In genomic region chr11:77204792-77205466, GRCh38 we compare ENCODE assay signal across 22 cellular contexts.
"Had no signal": no experiment of that assay in that cellular context is flagged by ENCODE, and none has a peak within 500 bp of the region (broad histone marks: within the 10 kb centered on the region; RNA-seq: fewer than 3 reads in every experiment).

No MANE protein-coding gene starts in this region.

- H3K9me3 Mint-ChIP-seq: activated naive CD4-positive, alpha-beta T cell treated with anti-CD3 and anti-CD28 coated beads, Interleukin-2, amount 10 ng/mL, durations not matched to agents 7 days and 5 days; activated naive CD8-positive, alpha-beta T cell treated with anti-CD3 and anti-CD28 coated beads, Interleukin-2, amount 10 ng/mL, durations not matched to agents 7 days and 5 days; endodermal cell; naive thymus-derived CD4-positive, alpha-beta T cell; neural progenitor cell; stimulated activated memory B cell treated with anti-CD40 and anti-IgM and Interleukin-4, amounts not matched to agents 10 μg/mL and 1 μg/mL and 100 μg/mL, for 72 hours had no signal

- H3K4me1 ChIP-seq: heart left ventricle, neural progenitor cell, right lobe of liver, stomach, upper lobe of right lung had no signal

- H3K9me3 ChIP-seq: heart left ventricle, right lobe of liver, stomach, tibial artery, upper lobe of right lung had no signal

- H3K27me3 Mint-ChIP-seq: naive thymus-derived CD4-positive, alpha-beta T cell had no signal

- H3K4me3 Mint-ChIP-seq: activated naive CD4-positive, alpha-beta T cell treated with anti-CD3 and anti-CD28 coated beads, Interleukin-2, amount 10 ng/mL, durations not matched to agents 7 days and 5 days; activated naive CD8-positive, alpha-beta T cell treated with anti-CD3 and anti-CD28 coated beads, Interleukin-2, amount 10 ng/mL, durations not matched to agents 7 days and 5 days; endodermal cell; naive thymus-derived CD4-positive, alpha-beta T cell; neural progenitor cell; stimulated activated memory B cell treated with anti-CD40 and anti-IgM and Interleukin-4, amounts not matched to agents 10 μg/mL and 1 μg/mL and 100 μg/mL, for 72 hours had no signal

- H3K36me3 Mint-ChIP-seq: activated naive CD4-positive, alpha-beta T cell treated with anti-CD3 and anti-CD28 coated beads, Interleukin-2, amount 10 ng/mL, durations not matched to agents 7 days and 5 days; activated naive CD8-positive, alpha-beta T cell treated with anti-CD3 and anti-CD28 coated beads, Interleukin-2, amount 10 ng/mL, durations not matched to agents 7 days and 5 days; naive thymus-derived CD4-positive, alpha-beta T cell; neural progenitor cell; stimulated activated memory B cell treated with anti-CD40 and anti-IgM and Interleukin-4, amounts not matched to agents 10 μg/mL and 1 μg/mL and 100 μg/mL, for 72 hours had no signal

- ATAC-seq: esophagus mucosa; heart left ventricle; naive thymus-derived CD4-positive, alpha-beta T cell; right lobe of liver; stimulated activated memory B cell treated with anti-CD40 and anti-IgM and Interleukin-4, amounts not matched to agents 10 μg/mL and 1 μg/mL and 100 μg/mL, for 72 hours; upper lobe of right lung had no signal

- H3K36me3 ChIP-seq: neural progenitor cell, stomach, tibial artery, upper lobe of right lung had no signal

- H3K27ac ChIP-seq: heart left ventricle, neural progenitor cell, right lobe of liver, stomach, tibial artery, upper lobe of right lung had no signal

- H3K9ac ChIP-seq: neural progenitor cell had no signal

- H3K27ac Mint-ChIP-seq: activated naive CD4-positive, alpha-beta T cell treated with anti-CD3 and anti-CD28 coated beads, Interleukin-2, amount 10 ng/mL, durations not matched to agents 7 days and 5 days; activated naive CD8-positive, alpha-beta T cell treated with anti-CD3 and anti-CD28 coated beads, Interleukin-2, amount 10 ng/mL, durations not matched to agents 7 days and 5 days; endodermal cell; naive thymus-derived CD4-positive, alpha-beta T cell; neural progenitor cell; progenitor cell of endocrine pancreas; stimulated activated memory B cell treated with anti-CD40 and anti-IgM and Interleukin-4, amounts not matched to agents 10 μg/mL and 1 μg/mL and 100 μg/mL, for 72 hours had no signal

- H3K27me3 ChIP-seq: heart left ventricle, neural progenitor cell, right lobe of liver, stomach, tibial artery, upper lobe of right lung had no signal

- H3K4me2 ChIP-seq: neural progenitor cell had no signal

- H3K4me3 ChIP-seq: heart left ventricle, neural progenitor cell, right lobe of liver, stomach, tibial artery, upper lobe of right lung had no signal

- DNase-seq: activated CD4-positive, alpha-beta T cell treated with anti-CD3 and anti-CD28 coated beads, Interleukin-2, amount 50 U/mL, for 1 hour; activated CD8-positive, alpha-beta memory T cell treated with anti-CD3 and anti-CD28 coated beads for 24 hours; activated gamma-delta T cell; foreskin fibroblast; hypothalamus; midbrain; naive thymus-derived CD4-positive, alpha-beta T cell; stimulated activated CD4-positive, alpha-beta T cell treated with anti-CD3 and anti-CD28 coated beads, Interleukin-12 subunit alpha, Interleukin-12 subunit beta, amount 100 ng/mL, for 4 hours; stimulated activated CD4-positive, alpha-beta T cell treated with anti-CD3 and anti-CD28 coated beads, Interleukin-4, amount 100 ng/mL, for 1 hour; T-helper 2 cell had no signal

- H3K4me1 Mint-ChIP-seq: activated naive CD4-positive, alpha-beta T cell treated with anti-CD3 and anti-CD28 coated beads, Interleukin-2, amount 10 ng/mL, durations not matched to agents 7 days and 5 days; activated naive CD8-positive, alpha-beta T cell treated with anti-CD3 and anti-CD28 coated beads, Interleukin-2, amount 10 ng/mL, durations not matched to agents 7 days and 5 days; endodermal cell; neural progenitor cell; stimulated activated memory B cell treated with anti-CD40 and anti-IgM and Interleukin-4, amounts not matched to agents 10 μg/mL and 1 μg/mL and 100 μg/mL, for 72 hours had no signal
